In genomic region chr14:77088645-77089044, GRCh38 we compare ENCODE assay signal across 16 cellular contexts. TPM values are rescaled to one million over a fixed set of nuclear protein-coding genes. Genes with fewer than 3 reads are reported as not detected.
DNase-seq lines count a peak whose midpoint lies in the region; ATAC-seq and TF ChIP-seq lines count a peak whose summit lies in the region.
"Had no signal": no experiment of that assay in that cellular context is flagged by ENCODE, and none has a peak within 500 bp of the region (broad histone marks: within the 10 kb centered on the region; RNA-seq: fewer than 3 reads in every experiment).

No MANE protein-coding gene starts in this region.

- no peaks in the 10 kb centered on the region for H3K27me3 Mint-ChIP-seq in progenitor cell of endocrine pancreas
- H3K27me3 Mint-ChIP-seq in activated CD4-positive, alpha-beta memory T cell treated with anti-CD3 and anti-CD28 coated beads for 36 hours: no peaks in the 10 kb centered on the region

- H3K4me2 ChIP-seq in PC-9: peak overlapping the region; percentile 70

- no peaks in the 10 kb centered on the region for H3K9me2 ChIP-seq in PC-9 (ENCODE audit: insufficient read depth)

- peak overlapping the region; percentile 15 for H3K9ac ChIP-seq in ES-I3 (ENCODE audit: low read depth, low read length)

- H3K4me3 Mint-ChIP-seq in progenitor cell of endocrine pancreas (ENCODE audit: low read depth): no peak overlapping the region
- H3K4me3 Mint-ChIP-seq in activated CD4-positive, alpha-beta memory T cell treated with anti-CD3 and anti-CD28 coated beads for 36 hours: no peak overlapping the region
- H3K4me3 Mint-ChIP-seq: central memory CD8-positive, alpha-beta T cell; naive thymus-derived CD4-positive, alpha-beta T cell had no signal

- H3K9me3 Mint-ChIP-seq in progenitor cell of endocrine pancreas (ENCODE audit: low read depth): peaks cover 11% of the 10 kb centered on the region
- H3K9me3 Mint-ChIP-seq in activated CD4-positive, alpha-beta memory T cell treated with anti-CD3 and anti-CD28 coated beads for 36 hours: peaks cover 11% of the 10 kb centered on the region
- H3K9me3 Mint-ChIP-seq: central memory CD8-positive, alpha-beta T cell had no signal

- intact Hi-C loops in PC-9 (cut with micrococcal nuclease; ENCODE audit: unreplicated experiment): loop anchor here (1.0 kb wide), 5 partner anchors 16 to 174 kb away; no protein-coding TSS in a partner anchor
- intact Hi-C loops in activated CD4-positive, alpha-beta memory T cell treated with anti-CD3 and anti-CD28 coated beads for 36 hours (cut with micrococcal nuclease): no loop called here

- ATAC-seq in GM21390 (IDR thresholded peaks at IDR 0.05; ENCODE audit: unreplicated experiment): no peak

- no TSS peak for BruUV-seq in PC-9 (replicated peaks; lab: Mats Ljungman, UMichigan)

- no peaks in the 10 kb centered on the region for H3K79me2 ChIP-seq in PC-9 (ENCODE audit: low read depth)

- TF ChIP-seq CTCF in PC-9 (conservative IDR thresholded peaks at IDR 0.05) (no peak), progenitor cell of endocrine pancreas (IDR thresholded peaks at IDR 0.05; ENCODE audit: unreplicated experiment) (no peak)

- H3K9me3 ChIP-seq in ES-I3 (ENCODE audit: control insufficient read depth, insufficient read depth, low read length) (no peaks in the 10 kb centered on the region), PC-9 (ENCODE audit: insufficient read depth, low read depth) (peaks cover 14% of the 10 kb centered on the region)

- peaks cover 5% of the 10 kb centered on the region for H3K36me3 Mint-ChIP-seq in progenitor cell of endocrine pancreas (ENCODE audit: insufficient read depth)
- peaks cover 4% of the 10 kb centered on the region for H3K36me3 Mint-ChIP-seq in activated CD4-positive, alpha-beta memory T cell treated with anti-CD3 and anti-CD28 coated beads for 36 hours

- peak overlapping the region; percentile 65 for H3K27ac ChIP-seq in PC-9
- H3K27ac ChIP-seq: left ventricle myocardium inferior had no signal

- H3K4me1 Mint-ChIP-seq in progenitor cell of endocrine pancreas (ENCODE audit: low read depth): peaks cover 45% of the 10 kb centered on the region
- H3K4me1 Mint-ChIP-seq in activated CD4-positive, alpha-beta memory T cell treated with anti-CD3 and anti-CD28 coated beads for 36 hours (ENCODE audit: low read depth): peaks cover 8% of the 10 kb centered on the region
- H3K4me1 Mint-ChIP-seq: central memory CD8-positive, alpha-beta T cell had no signal

- CTCF ChIA-PET in PC-9 (lab: Charles Lee): interaction anchor here (0.6 to 1.8 kb wide), 7 partner anchors 9 to 216 kb away, joined by 3 to 7 read pairs (median 3); no protein-coding TSS in a partner anchor
- CTCF ChIA-PET in activated CD4-positive, alpha-beta memory T cell treated with anti-CD3 and anti-CD28 coated beads for 36 hours (lab: Charles Lee): interaction anchor here (0.6 to 11.3 kb wide), 5 partner anchors 19 to 378 kb away, joined by 3 to 98 read pairs (median 6); no protein-coding TSS in a partner anchor

- no peaks in the 10 kb centered on the region for H3K27me3 ChIP-seq in PC-9 (ENCODE audit: insufficient read depth, low read depth)

- H3K27ac Mint-ChIP-seq in progenitor cell of endocrine pancreas: peak overlapping the region; percentile 99
- no peak overlapping the region for H3K27ac Mint-ChIP-seq in activated CD4-positive, alpha-beta memory T cell treated with anti-CD3 and anti-CD28 coated beads for 36 hours

- H3K36me3 ChIP-seq in ES-I3 (ENCODE audit: insufficient read depth, low read length) (no peaks in the 10 kb centered on the region), PC-9 (ENCODE audit: low read depth) (no peaks in the 10 kb centered on the region)
- H3K36me3 ChIP-seq: left ventricle myocardium inferior had no signal

- H4K20me1 ChIP-seq in PC-9 (ENCODE audit: insufficient read depth): no peaks in the 10 kb centered on the region

- H3K4me3 ChIP-seq in PC-9: peak overlapping the region; percentile 8; the same call in 1 of the 2 replicates
- H3K4me3 ChIP-seq: left ventricle myocardium inferior had no signal

- H3K4me1 ChIP-seq in ES-I3 (ENCODE audit: insufficient read depth, low read length) (peaks cover 39% of the 10 kb centered on the region), PC-9 (replicated peaks; ENCODE audit: insufficient read depth) (peaks cover 38% of the 10 kb centered on the region)

- POLR2A ChIA-PET in PC-9 (lab: Charles Lee; ENCODE audit: unreplicated experiment): interaction anchor here (0.6 to 0.8 kb wide), 2 partner anchors 35 to 218 kb away, joined by 4 to 6 read pairs; no protein-coding TSS in a partner anchor
- POLR2A ChIA-PET in activated CD4-positive, alpha-beta memory T cell treated with anti-CD3 and anti-CD28 coated beads for 36 hours (lab: Charles Lee): no interaction called here

- peaks cover 20% of the 10 kb centered on the region for H3F3A ChIP-seq in PC-9 (ENCODE audit: insufficient read depth, low read depth)

- H2AFZ ChIP-seq in PC-9: no peak overlapping the region

- DNase-seq in PC-9 (no peak), islet precursor cell (peak; percentile 60), progenitor cell of endocrine pancreas (ENCODE audit: low spot score, unreplicated experiment) (no peak), EL (no peak)
- no peak for DNase-seq in activated CD4-positive, alpha-beta memory T cell treated with anti-CD3 and anti-CD28 coated beads for 36 hours
- no peak for DNase-seq in central memory CD4-positive, alpha-beta T cell
- DNase-seq: effector CD8-positive, alpha-beta T cell; hippocampal formation; left ventricle myocardium inferior; naive thymus-derived CD4-positive, alpha-beta T cell; NCI-H2081 treated with DMSO at 0.1 percent for 48 hours; stimulated activated naive CD4-positive, alpha-beta T cell had no signal

RNA-seq across cellular contexts. Expression of gene CIPC, which starts 9.4 kb away (rescaled TPM):
- total RNA-seq in PC-9 (2021) (54.7 and 66.3 TPM in 2 replicates), progenitor cell of endocrine pancreas (25.2 and 25.6 TPM in 2 replicates)
- 1 to 10 TPM; 7.3 to 7.5 TPM for total RNA-seq in activated CD4-positive, alpha-beta memory T cell treated with anti-CD3 and anti-CD28 coated beads for 36 hours

RNA-seq across cellular contexts. Expression of gene ZDHHC22, which starts 52.9 kb away (rescaled TPM):
- total RNA-seq in PC-9 (2021) (not detected in 2 replicates), progenitor cell of endocrine pancreas (0.13 and 0.14 TPM in 2 replicates)
- not detected for total RNA-seq in activated CD4-positive, alpha-beta memory T cell treated with anti-CD3 and anti-CD28 coated beads for 36 hours
- total RNA-seq: activated CD8-positive, alpha-beta memory T cell treated with anti-CD3 and anti-CD28 coated beads for 36 hours; left ventricle myocardium inferior; naive thymus-derived CD4-positive, alpha-beta T cell had no signal
